ENCODE assay signal across 17 cellular contexts in genomic region chr3:188320757-188321156, GRCh38.
DNase-seq lines count a peak whose midpoint lies in the region; ATAC-seq, FAIRE-seq and TF ChIP-seq lines count a peak whose summit lies in the region.
"Had no signal": no experiment of that assay in that cellular context is flagged by ENCODE, and none has a peak within 500 bp of the region (broad histone marks: within the 10 kb centered on the region; RNA-seq: fewer than 3 reads in every experiment).

No MANE protein-coding gene starts in this region.

- no peak for ATAC-seq in HG03097 (IDR thresholded peaks at IDR 0.05; ENCODE audit: low FRiP score, unreplicated experiment)

- no peak for FAIRE-seq in HTR-8/SVneo (lab: Jason Lieb, UNC)

- DNase-seq in AG10803 (ENCODE audit: low read depth) (peak; percentile 81), HTR-8/SVneo (ENCODE audit: insufficient read length, low spot score) (peak; percentile 26), astrocyte of the hippocampus (ENCODE audit: low read depth, low spot score) (peak; percentile 53), myocyte (ENCODE audit: low read depth) (peak; percentile 57), GM19240 (ENCODE audit: insufficient read length, low spot score) (no peak), NCI-H1105 treated with DMSO at 0.1 percent for 48 hours (lab: John Stamatoyannopoulos, UW) (no peak), middle frontal gyrus (ENCODE audit: extremely low spot score, low spot score) (no peak)
- DNase-seq: activated CD4-positive, alpha-beta T cell treated with anti-CD3 and anti-CD28 coated beads for 4 hours; effector CD8-positive, alpha-beta T cell; glutamatergic neuron; KG1; kidney glomerular epithelial cell; NCI-H187 treated with DMSO at 0.1 percent for 48 hours; NCI-H69; Peyer's patch; T-helper 1 cell had no signal

- H3K4me3 ChIP-seq in AG10803 (ENCODE audit: low read length): no peak overlapping the region
- H3K4me3 ChIP-seq: Peyer's patch had no signal

- peak; percentile 42 for TF ChIP-seq CTCF in AG10803 (conservative IDR thresholded peaks at IDR 0.05; ENCODE audit: low read length)

Comparison
In these comparisons a context has a peak if more than half of its experiments do, and no peak if none do; other contexts are left out.
1. DNase-seq: peak in AG10803 (single experiment), HTR-8/SVneo (single experiment), astrocyte of the hippocampus (single experiment) and myocyte (single experiment); none in GM19240 (single experiment), NCI-H1105 treated with DMSO at 0.1 percent for 48 hours (single experiment) and middle frontal gyrus (single experiment).